In genomic region chr1:107662976-107663375, GRCh38 we compare ENCODE assay signal across 16 cellular contexts.
DNase-seq lines count a peak whose midpoint lies in the region; ATAC-seq, FAIRE-seq and TF ChIP-seq lines count a peak whose summit lies in the region.
"Had no signal": no experiment of that assay in that cellular context is flagged by ENCODE, and none has a peak within 500 bp of the region (broad histone marks: within the 10 kb centered on the region; RNA-seq: fewer than 3 reads in every experiment).

No MANE protein-coding gene starts in this region.

- H3K4me3 ChIP-seq in AG10803 (ENCODE audit: low read length) = no peak overlapping the region
- peak overlapping the region; percentile 64 for H3K4me3 ChIP-seq in SK-N-MC
- H3K4me3 ChIP-seq: BLaER1, GM12878, K562 had no signal

- H3K27ac ChIP-seq in SK-N-MC (peak overlapping the region; percentile 97), RWPE1 (no peak overlapping the region)
- H3K27ac ChIP-seq: BLaER1 had no signal

- peak; percentile 67 for DNase-seq in AG10803 (ENCODE audit: low read depth)
- no peak for DNase-seq in SK-N-MC (ENCODE audit: low read depth, low spot score)
- no peak for DNase-seq in SHP77 treated with DMSO at 0.1 percent for 48 hours (lab: John Stamatoyannopoulos, UW)
- DNase-seq in GM12891 (ENCODE audit: insufficient read length, low spot score) = no peak
- DNase-seq in RWPE1 (ENCODE audit: low spot score) = no peak
- DNase-seq in omental fat pad (ENCODE audit: low spot score) = no peak
- DNase-seq: ACHN; Caco-2; CD8-positive, alpha-beta memory T cell; DMS53 had no signal

- POLR2A ChIA-PET in RWPE1 (lab: Yijun Ruan, JAX; ENCODE audit: low non-redundant PET) = no interaction called here

- H3K9me3 ChIP-seq in SK-N-MC (ENCODE audit: low read depth, low read length) = no peaks in the 10 kb centered on the region
- H3K9me3 ChIP-seq: BLaER1, Caco-2 had no signal

- no peak for TF ChIP-seq CTCF in AG10803 (conservative IDR thresholded peaks at IDR 0.05; ENCODE audit: low read length)
- no peak for TF ChIP-seq CTCF in RWPE1 (conservative IDR thresholded peaks at IDR 0.05; ENCODE audit: low read depth)
- no peak for TF ChIP-seq CTCF in omental fat pad (IDR thresholded peaks at IDR 0.05)

- FAIRE-seq in islet of Langerhans (lab: Jason Lieb, UNC) = peak; percentile 61
- FAIRE-seq in GM12891 (lab: Jason Lieb, UNC) = no peak
- FAIRE-seq: GM12878, K562 had no signal

- H3K9ac ChIP-seq in SK-N-MC (ENCODE audit: insufficient read length) = peak overlapping the region; percentile 55
- H3K9ac ChIP-seq: BLaER1 had no signal

- no peaks in the 10 kb centered on the region for H3K36me3 ChIP-seq in SK-N-MC (ENCODE audit: insufficient read depth, low read length)

- ATAC-seq in esophagus mucosa = peak; percentile 12
- ATAC-seq in omental fat pad (ENCODE audit: low FRiP score) = no peak
- ATAC-seq: GM12878, HCT116, K562 had no signal

- CTCF ChIA-PET in RWPE1 (lab: Yijun Ruan, JAX) = interaction anchor here (0.5 kb wide), 1 partner anchor 1333 kb away, joined by 3 read pairs; no protein-coding TSS in a partner anchor

- no peak for TF ChIP-seq POLR2A in GM12891 (IDR thresholded peaks at IDR 0.05; ENCODE audit: low read depth, low read length)

TF ChIP-seq in GM12891, 5 proteins besides CTCF, POLR2A, EP300 and RAD21:
- no peak for TF ChIP-seq PAX5 (IDR thresholded peaks at IDR 0.05; ENCODE audit: insufficient read depth, low read length, severe bottlenecking)
- TF ChIP-seq POLR2AphosphoS5 (IDR thresholded peaks at IDR 0.05; ENCODE audit: low read depth, low read length) = no peak
- TF ChIP-seq TAF1 (IDR thresholded peaks at IDR 0.05; ENCODE audit: low read depth, low read length) = no peak
- TF ChIP-seq SPI1 (IDR thresholded peaks at IDR 0.05; ENCODE audit: low read depth, low read length) = no peak
- no peak for TF ChIP-seq POU2F2 (IDR thresholded peaks at IDR 0.05; ENCODE audit: low read depth, low read length)
TF ChIP-seq in GM12891: peak in this region for 0.
